8 cellular contexts compared by ENCODE assay signal in the genomic region with DNA sequence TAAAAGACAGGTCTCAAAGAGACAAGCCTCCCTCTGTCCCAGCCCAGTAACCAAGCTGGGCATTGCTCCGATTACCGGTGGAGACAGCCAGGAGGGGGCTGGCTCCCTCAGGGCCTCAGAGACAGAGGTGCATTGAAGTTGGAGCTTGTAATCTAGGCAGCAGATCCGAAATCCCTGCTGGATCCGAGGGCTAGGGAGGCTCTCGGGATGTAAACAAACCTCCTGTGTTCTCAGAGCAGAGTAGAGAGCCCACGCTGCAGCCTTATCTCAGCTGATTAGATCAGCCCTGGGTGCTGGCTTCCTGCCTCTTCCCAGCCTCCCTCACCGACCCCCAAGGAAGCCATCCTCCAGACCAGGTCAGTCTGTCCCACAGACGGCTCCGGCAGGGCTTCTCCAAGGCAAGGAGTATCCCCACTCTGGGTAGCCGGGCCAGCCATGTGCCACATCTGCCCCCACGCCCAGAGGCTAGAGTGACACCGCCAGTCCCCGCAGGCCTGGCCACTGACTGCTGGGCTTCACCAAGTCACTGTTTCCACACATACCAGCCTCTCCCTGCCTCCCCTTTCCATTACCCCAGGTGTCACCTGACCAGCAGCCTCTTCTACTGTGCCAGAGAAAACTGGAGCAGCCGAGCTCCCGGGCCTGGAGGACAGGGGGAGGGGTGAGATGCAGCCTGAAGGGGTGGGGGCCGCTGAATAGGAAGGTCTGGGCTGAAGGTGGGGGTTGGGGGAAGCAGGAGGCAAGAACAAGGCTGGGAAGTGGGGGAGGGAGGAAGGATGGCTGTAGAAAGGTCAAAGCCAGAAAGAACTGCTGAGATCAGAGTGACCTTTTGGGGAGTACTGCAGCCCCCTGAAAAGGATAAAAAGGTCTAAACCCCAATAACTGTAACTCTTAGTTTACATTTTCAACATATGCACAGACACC. TPM values are rescaled to one million over a fixed set of nuclear protein-coding genes. Genes with fewer than 3 reads are reported as not detected.
DNase-seq lines count a peak whose midpoint lies in the region; ATAC-seq and TF ChIP-seq lines count a peak whose summit lies in the region.

No MANE protein-coding gene starts in this region.

- peaks cover 0 to 9% (median 0%) of the 10 kb centered on the region in 4 donors for H3K36me3 ChIP-seq in right lobe of liver

- H3K27me3 Mint-ChIP-seq in type B pancreatic cell, result no peaks in the 10 kb centered on the region

- TF ChIP-seq CTCF in dorsolateral prefrontal cortex (IDR thresholded peaks at IDR 0.05 in 54 of 56, conservative IDR thresholded peaks at IDR 0.05 in 2 of 56; ENCODE audit: low read depth in 1 of 56, partially characterized antibody in 56 of 56), result no peak
- no peak for TF ChIP-seq CTCF in right lobe of liver (IDR thresholded peaks at IDR 0.05)
- TF ChIP-seq CTCF in type B pancreatic cell (conservative IDR thresholded peaks at IDR 0.05), result no peak

- peak overlapping the region in 57 of 59 donors; percentile 15 to 92 (median 79) for H3K27ac ChIP-seq in dorsolateral prefrontal cortex
- H3K27ac ChIP-seq in right lobe of liver, result peak overlapping the region; percentile 91 to 99 (median 97)

- H3K4me1 ChIP-seq in right lobe of liver, result peaks cover 0 to 66% (median 26%) of the 10 kb centered on the region in 4 donors

- intact Hi-C loops in dorsolateral prefrontal cortex (cut with DNase I) (no loop called here), right lobe of liver (cut with DNase I) (no loop called here)

- WGBS in right lobe of liver (ENCODE audit: insufficient coverage, low coverage, low lambda C conversion rate, missing lambda C conversion rate), result 22% methylated on average over 8 of the region's 16 CpGs

- peak overlapping the region; percentile 96 for H3K4me3 Mint-ChIP-seq in type B pancreatic cell

- H3K9me3 Mint-ChIP-seq in type B pancreatic cell, result no peaks in the 10 kb centered on the region

- H3K4me3 ChIP-seq in dorsolateral prefrontal cortex (peak overlapping the region in 40 of 59 donors; percentile 3 to 73 (median 27)), right lobe of liver (peak overlapping the region; percentile 8 to 90 (median 84))

- peaks cover 81% of the 10 kb centered on the region for H3K4me1 Mint-ChIP-seq in type B pancreatic cell (ENCODE audit: unreplicated experiment)

- H3K27me3 ChIP-seq in dorsolateral prefrontal cortex (peaks cover 0 to 5% (median 0%) of the 10 kb centered on the region in 45 donors), right lobe of liver (no peaks in the 10 kb centered on the region)

- ATAC-seq in right lobe of liver, result peak; percentile 23 to 54 (median 36)

- H3K9me3 ChIP-seq in right lobe of liver, result no peaks in the 10 kb centered on the region

- DNase-seq in Ammon's horn (ENCODE audit: low spot score), result peak; percentile 66
- peak; percentile 75 for DNase-seq in NCI-H2196 treated with DMSO at 0.1 percent for 48 hours (lab: John Stamatoyannopoulos, UW; ENCODE audit: unreplicated experiment)
- DNase-seq in dorsolateral prefrontal cortex, result peak in 5 of 10 donors; percentile 18 to 59 (median 44)
- DNase-seq in right lobe of liver, result peak; percentile 71 to 91 (median 90)
- no peak for DNase-seq in type B pancreatic cell (ENCODE audit: extremely low spot score, unreplicated experiment)
- no peak for DNase-seq in activated gamma-delta T cell (lab: John Stamatoyannopoulos, UW)
- no peak for DNase-seq in GM19240 (ENCODE audit: insufficient read length, low spot score)
- DNase-seq in activated naive CD4-positive, alpha-beta T cell treated with Interleukin-2 at 50 U/mL for 16 hours, result no peak

- H3K36me3 Mint-ChIP-seq in type B pancreatic cell, result peaks cover 11% of the 10 kb centered on the region

- H3K27ac Mint-ChIP-seq in type B pancreatic cell, result peak overlapping the region; percentile 96

- peak; percentile 85 for TF ChIP-seq POLR2A in right lobe of liver (IDR thresholded peaks at IDR 0.05)

RNA-seq across cellular contexts. Expression of gene SDC4, which starts 6.0 kb away (rescaled TPM):
- 100 to 1,000 TPM in 16 of 120 experiments, 10 to 100 TPM in 104; 20.8 to 232 (median 66.2) TPM for total RNA-seq in dorsolateral prefrontal cortex
- total RNA-seq in right lobe of liver, result 100 to 1,000 TPM in 4 of 6 experiments, 10 to 100 TPM in 2; 84.3 to 373 (median 116) TPM
- total RNA-seq in type B pancreatic cell (ENCODE audit: low replicate concordance), result 67.2 and 133 TPM in 2 replicates

RNA-seq across cellular contexts. Expression of gene SYS1, which starts 20.8 kb away (rescaled TPM):
- total RNA-seq in dorsolateral prefrontal cortex (10 to 100 TPM; 19.5 to 49.7 (median 29.3) TPM), right lobe of liver (10 to 100 TPM; 16.6 to 26.2 (median 20.8) TPM), type B pancreatic cell (ENCODE audit: low replicate concordance) (29.2 and 47.4 TPM in 2 replicates)

RNA-seq across cellular contexts. Expression of gene MATN4, which starts 34.1 kb away (rescaled TPM):
- total RNA-seq in dorsolateral prefrontal cortex, result under 1 TPM in 24 of 120 experiments, not detected in 96; 0.19 to 0.68 (median 0.29) TPM
- total RNA-seq in right lobe of liver, result not detected
- 0.75 TPM in 1 of 2 replicates, not detected in the other for total RNA-seq in type B pancreatic cell (ENCODE audit: low replicate concordance)

RNA-seq across cellular contexts. Expression of gene RBPJL, which starts 35.6 kb away (rescaled TPM):
- total RNA-seq in dorsolateral prefrontal cortex, result under 1 TPM in 13 of 120 experiments, not detected in 107; 0.25 to 0.87 (median 0.33) TPM
- not detected for total RNA-seq in right lobe of liver
- not detected in 2 replicates for total RNA-seq in type B pancreatic cell (ENCODE audit: low replicate concordance)

RNA-seq across cellular contexts. Expression of gene TP53TG5, which starts 35.9 kb away (rescaled TPM):
- total RNA-seq in dorsolateral prefrontal cortex, result 10 to 100 TPM in 83 of 120 experiments, 1 to 10 TPM in 37; 1.0 to 82.8 (median 15.3) TPM
- total RNA-seq in right lobe of liver, result not detected
- total RNA-seq in type B pancreatic cell (ENCODE audit: low replicate concordance), result 0.57 TPM in 1 of 2 replicates, not detected in the other

Comparison
In these comparisons a context has a peak if more than half of its experiments do, and no peak if none do; other contexts are left out.
1. DNase-seq: peak in Ammon's horn (single experiment), NCI-H2196 treated with DMSO at 0.1 percent for 48 hours (single experiment) and right lobe of liver (3 of 3); none in type B pancreatic cell (single experiment), activated gamma-delta T cell (single experiment), GM19240 (single experiment) and activated naive CD4-positive, alpha-beta T cell treated with Interleukin-2 at 50 U/mL for 16 hours (single experiment).